In genomic region chr14:29926228-29926627, GRCh38 we compare ENCODE assay signal across 8 cellular contexts. TPM values are rescaled to one million over a fixed set of nuclear protein-coding genes. Genes with fewer than 3 reads are reported as not detected.
DNase-seq lines count a peak whose midpoint lies in the region; ATAC-seq and TF ChIP-seq lines count a peak whose summit lies in the region.

No MANE protein-coding gene starts in this region.

- BruUV-seq in PC-9 (replicated peaks; lab: Mats Ljungman, UMichigan), result no TSS peak
- BruUV-seq in OCI-LY7 (replicated peaks; lab: Mats Ljungman, UMichigan), result no TSS peak

- peaks cover 3% of the 10 kb centered on the region; the same call in 1 of the 2 replicates for H3F3A ChIP-seq in PC-9 (ENCODE audit: insufficient read depth, low read depth)

- no peaks in the 10 kb centered on the region for H3K9me3 ChIP-seq in PC-9 (ENCODE audit: insufficient read depth, low read depth)
- H3K9me3 ChIP-seq in fibroblast of lung (ENCODE audit: control insufficient read depth, insufficient read depth, low read depth, low read length), result no peaks in the 10 kb centered on the region
- H3K9me3 ChIP-seq in parathyroid adenoma (ENCODE audit: control insufficient read depth, low read length), result no peaks in the 10 kb centered on the region
- no peaks in the 10 kb centered on the region for H3K9me3 ChIP-seq in OCI-LY7 (ENCODE audit: low read length)

- intact Hi-C loops in PC-9 (cut with micrococcal nuclease; ENCODE audit: unreplicated experiment) (no loop called here), left colon (cut with DNase I, micrococcal nuclease) (no loop called here), OCI-LY7 (cut with micrococcal nuclease; ENCODE audit: unreplicated experiment) (no loop called here)

- peak overlapping the region; percentile 59; the same call in 1 of the 2 replicates for H3K4me3 ChIP-seq in PC-9
- peak overlapping the region; percentile 84 to 97 (median 88) for H3K4me3 ChIP-seq in fibroblast of lung (replicated peaks in 1 of 4; ENCODE audit: control extremely low read depth in 1 of 4, insufficient read depth in 1 of 4, low read depth in 3 of 4, low read length in 4 of 4)
- H3K4me3 ChIP-seq in parathyroid adenoma (ENCODE audit: low read depth, low read length), result peak overlapping the region; percentile 75
- no peak overlapping the region for H3K4me3 ChIP-seq in OCI-LY7 (ENCODE audit: low read depth, low read length, poor library complexity, severe bottlenecking)

- no peaks in the 10 kb centered on the region for H4K20me1 ChIP-seq in PC-9 (ENCODE audit: insufficient read depth)
- no peaks in the 10 kb centered on the region for H4K20me1 ChIP-seq in fibroblast of lung (ENCODE audit: control insufficient read depth, extremely low read depth, insufficient read depth, low read length)
- no peaks in the 10 kb centered on the region for H4K20me1 ChIP-seq in OCI-LY7 (ENCODE audit: insufficient read depth, low read length)

- TF ChIP-seq CTCF in PC-9 (conservative IDR thresholded peaks at IDR 0.05), result no peak
- TF ChIP-seq CTCF in fibroblast of lung (conservative IDR thresholded peaks at IDR 0.05 in 1 of 2, IDR thresholded peaks at IDR 0.05 in 1 of 2; ENCODE audit: low read depth in 1 of 2, low read length in 2 of 2), result no peak
- no peak for TF ChIP-seq CTCF in parathyroid adenoma (IDR thresholded peaks at IDR 0.05)
- TF ChIP-seq CTCF in OCI-LY7 (conservative IDR thresholded peaks at IDR 0.05; ENCODE audit: low read length), result no peak

- H3K36me3 ChIP-seq in PC-9 (ENCODE audit: low read depth), result no peaks in the 10 kb centered on the region
- no peaks in the 10 kb centered on the region for H3K36me3 ChIP-seq in fibroblast of lung (ENCODE audit: control insufficient read depth, insufficient read depth, low read length)
- no peaks in the 10 kb centered on the region for H3K36me3 ChIP-seq in parathyroid adenoma (ENCODE audit: control insufficient read depth, insufficient read depth, low read length)
- H3K36me3 ChIP-seq in OCI-LY7 (ENCODE audit: insufficient read depth, low read length), result no peaks in the 10 kb centered on the region

- H3K9ac ChIP-seq in fibroblast of lung (ENCODE audit: insufficient read depth, low read length), result no peak overlapping the region
- no peak overlapping the region for H3K9ac ChIP-seq in parathyroid adenoma

- no peaks in the 10 kb centered on the region for H3K79me2 ChIP-seq in PC-9 (ENCODE audit: low read depth)
- peaks cover 27% of the 10 kb centered on the region for H3K79me2 ChIP-seq in fibroblast of lung (ENCODE audit: control insufficient read depth, insufficient read depth, low read length)
- H3K79me2 ChIP-seq in parathyroid adenoma, result no peaks in the 10 kb centered on the region
- no peaks in the 10 kb centered on the region for H3K79me2 ChIP-seq in OCI-LY7 (ENCODE audit: insufficient read depth, low read depth, low read length)

- peak overlapping the region; percentile 98 for H3K4me2 ChIP-seq in PC-9
- H3K4me2 ChIP-seq in fibroblast of lung (ENCODE audit: extremely low read depth, insufficient read depth, low read length), result peak overlapping the region; percentile 82
- H3K4me2 ChIP-seq in parathyroid adenoma (ENCODE audit: low read length), result peak overlapping the region; percentile 96
- no peak overlapping the region for H3K4me2 ChIP-seq in OCI-LY7 (ENCODE audit: low read length)

- H3K27me3 ChIP-seq in PC-9 (ENCODE audit: insufficient read depth, low read depth), result no peaks in the 10 kb centered on the region
- H3K27me3 ChIP-seq in fibroblast of lung (ENCODE audit: control insufficient read depth, insufficient read depth, low read length), result no peaks in the 10 kb centered on the region
- H3K27me3 ChIP-seq in parathyroid adenoma (ENCODE audit: control insufficient read depth, insufficient read depth, low read length), result no peaks in the 10 kb centered on the region

- H3K9me2 ChIP-seq in PC-9 (ENCODE audit: insufficient read depth) (no peaks in the 10 kb centered on the region), OCI-LY7 (ENCODE audit: insufficient read depth, low read length) (no peaks in the 10 kb centered on the region)

- H3K4me1 ChIP-seq in PC-9 (replicated peaks; ENCODE audit: insufficient read depth) (peaks cover 10% of the 10 kb centered on the region), fibroblast of lung (ENCODE audit: control insufficient read depth, extremely low read depth, insufficient read depth, low read length) (peaks cover 7% of the 10 kb centered on the region), parathyroid adenoma (peaks cover 10% of the 10 kb centered on the region), OCI-LY7 (ENCODE audit: insufficient read depth, low read length, poor library complexity, severe bottlenecking) (no peaks in the 10 kb centered on the region)

- CTCF ChIA-PET in PC-9 (lab: Charles Lee) (no interaction called here), OCI-LY7 (lab: Charles Lee; ENCODE audit: unreplicated experiment) (no interaction called here)

- DNase-seq in EH (ENCODE audit: low read depth) (peak; percentile 14), PC-9 (no peak), fibroblast of lung (ENCODE audit: low read depth in 2 of 2) (no peak), left colon (no peak), OCI-LY7 (ENCODE audit: low spot score) (no peak), kidney tubule cell (ENCODE audit: low spot score) (no peak)

- H3K27ac ChIP-seq in PC-9 (no peak overlapping the region), fibroblast of lung (ENCODE audit: insufficient read depth, low read length) (peak overlapping the region; percentile 18), parathyroid adenoma (peak overlapping the region; percentile 63), OCI-LY7 (ENCODE audit: low read depth, low read length, poor library complexity, severe bottlenecking) (no peak overlapping the region)

- H2AFZ ChIP-seq in PC-9, result no peak overlapping the region; the same call in 1 of the 2 replicates
- no peak overlapping the region for H2AFZ ChIP-seq in fibroblast of lung (ENCODE audit: low read length)
- H2AFZ ChIP-seq in parathyroid adenoma, result peak overlapping the region; percentile 78
- H2AFZ ChIP-seq in OCI-LY7 (ENCODE audit: low read length), result no peak overlapping the region

- ATAC-seq in GM18517 (IDR thresholded peaks at IDR 0.05; ENCODE audit: unreplicated experiment) (no peak), left colon (no peak)

- POLR2A ChIA-PET in PC-9 (lab: Charles Lee; ENCODE audit: unreplicated experiment), result no interaction called here
- POLR2A ChIA-PET in OCI-LY7 (lab: Charles Lee), result no interaction called here

RNA-seq across cellular contexts. Expression of gene PRKD1, which starts 1.4 kb away (rescaled TPM):
- total RNA-seq in PC-9 (2021), result 0.78 and 0.98 TPM in 2 replicates
- total RNA-seq in fibroblast of lung, result 15.9 and 20.1 TPM in 2 replicates
- 22.2 and 26.2 TPM in 2 replicates for polyA plus RNA-seq in fibroblast of lung
- 16.3 and 17.6 TPM in 2 replicates for polyA plus RNA-seq in fibroblast of lung (2012)
- 7.2 and 8.9 TPM in 2 replicates for polyA minus RNA-seq in fibroblast of lung (ENCODE audit: low replicate concordance)
- total RNA-seq in left colon, result 1 to 10 TPM in 1 of 2 donors, under 1 TPM in 1; 0.82 to 3.6 TPM
- total RNA-seq in OCI-LY7 (2014; rRNA removed; shearing (Covaris generic)), result not detected in 2 replicates
- not detected in 2 replicates for total RNA-seq in OCI-LY7 (2022)

Comparison
In these comparisons a context has a peak if more than half of its experiments do, and no peak if none do; other contexts are left out.
1. H3K27ac ChIP-seq: peak in fibroblast of lung (single experiment) and parathyroid adenoma (single experiment); none in PC-9 (single experiment) and OCI-LY7 (single experiment).